Comparison of ENCODE assay signal across 5 cellular contexts in genomic region chr9:62737915-62738314, GRCh38.
DNase-seq lines count a peak whose midpoint lies in the region; ATAC-seq and TF ChIP-seq lines count a peak whose summit lies in the region.
"Not testable (repeated sequence)": the region's sequence is repeated elsewhere in the genome, so short reads cannot be mapped to it uniquely, and the experiment has no call there.

No MANE protein-coding gene starts in this region.

- not testable (repeated sequence) for H2BK15ac ChIP-seq in H9 (ENCODE audit: low read depth, low read length)

- not testable (repeated sequence) for H3K79me2 ChIP-seq in H9 (ENCODE audit: insufficient read depth, low read length)

- not testable (repeated sequence) for H3K27ac Mint-ChIP-seq in CD14-positive monocyte, H9, WTC11, nephron progenitor cell

- WGBS in H9 (ENCODE audit: extremely low coverage, insufficient read length, low lambda C conversion rate), result no CpG with 5 or more reads among the region's 24 CpGs

- not testable (repeated sequence) for H3K23me2 ChIP-seq in H9 (ENCODE audit: insufficient read length, low read depth, low read length, poor library complexity, severe bottlenecking)

- H3T11ph ChIP-seq in H9 (ENCODE audit: low read length), result not testable (repeated sequence)

- not testable (repeated sequence) for H4K5ac ChIP-seq in H9 (ENCODE audit: insufficient read length, low read depth, low read length)

- intact Hi-C loops in CD14-positive monocyte (cut with micrococcal nuclease), result not testable (repeated sequence)

- H2BK20ac ChIP-seq in H9 (ENCODE audit: low read depth, low read length, poor library complexity, severe bottlenecking), result not testable (repeated sequence)

- H3K9ac ChIP-seq in H9 (ENCODE audit: extremely low read depth, insufficient read length, low read length), result not testable (repeated sequence)

- not testable (repeated sequence) for H3K56ac ChIP-seq in H9 (ENCODE audit: insufficient read length, low read depth, low read length)

- H3K9me3 ChIP-seq in H9 (ENCODE audit: control insufficient read depth, low read depth, low read length), result not testable (repeated sequence)

- not testable (repeated sequence) for H2BK120ac ChIP-seq in H9 (ENCODE audit: low read depth, low read length, poor library complexity, severe bottlenecking)

- DNase-seq in CD14-positive monocyte (ENCODE audit: low spot score); H9; foreskin keratinocyte; nephron progenitor cell: not testable (repeated sequence)
- DNase-seq in WTC11 (ENCODE audit: low spot score), result peak; percentile 8

- not testable (repeated sequence) for H2BK12ac ChIP-seq in H9 (ENCODE audit: insufficient read length, low read depth, low read length)

- not testable (repeated sequence) for H2BK5ac ChIP-seq in H9 (ENCODE audit: insufficient read length, low read length)

- not testable (repeated sequence) for H4K20me1 ChIP-seq in H9 (ENCODE audit: control insufficient read depth, insufficient read depth, insufficient read length)

- not testable (repeated sequence) for H3K4me1 Mint-ChIP-seq in CD14-positive monocyte, H9, WTC11, nephron progenitor cell

- H3K4ac ChIP-seq in H9 (ENCODE audit: low read depth, low read length), result not testable (repeated sequence)

- not testable (repeated sequence) for H3K27me3 Mint-ChIP-seq in CD14-positive monocyte (ENCODE audit: low read depth in 3 of 3); H9 (ENCODE audit: low read depth); WTC11 (ENCODE audit: low read depth); nephron progenitor cell (ENCODE audit: low read depth, poor library complexity)

- H4K8ac ChIP-seq in H9 (replicated peaks; ENCODE audit: insufficient read length, low read depth, low read length), result not testable (repeated sequence)

- ATAC-seq in WTC11, result peak; percentile 78
- ATAC-seq in foreskin keratinocyte, result peak; percentile 63

- H3K4me3 Mint-ChIP-seq in CD14-positive monocyte, result peak overlapping the region; percentile 37 to 80
- peak overlapping the region; percentile 22 to 67; a peak in 3 of 5 replicates for H3K4me3 Mint-ChIP-seq in H9
- peak overlapping the region; percentile 51 for H3K4me3 Mint-ChIP-seq in WTC11
- peak overlapping the region; percentile 67 for H3K4me3 Mint-ChIP-seq in nephron progenitor cell

- not testable (repeated sequence) for H3K23ac ChIP-seq in H9 (ENCODE audit: insufficient read length, low read depth, low read length)

- CTCF ChIA-PET in WTC11 (lab: Charles Lee), result not testable (repeated sequence)

- H3K36me3 Mint-ChIP-seq in CD14-positive monocyte; H9 (ENCODE audit: insufficient read depth in 1 of 3, low read depth in 3 of 3); WTC11; nephron progenitor cell (ENCODE audit: low read depth): not testable (repeated sequence)

- POLR2A ChIA-PET in WTC11 (lab: Charles Lee), result not testable (repeated sequence)

- not testable (repeated sequence) for H3K27me3 ChIP-seq in H9 (ENCODE audit: insufficient read depth, low read length); foreskin keratinocyte

- H2AK5ac ChIP-seq in H9 (ENCODE audit: insufficient read length, low read length), result not testable (repeated sequence)

- not testable (repeated sequence) for H3K4me1 ChIP-seq in H9 (ENCODE audit: insufficient read depth, low read length); foreskin keratinocyte

- H3K14ac ChIP-seq in H9 (ENCODE audit: insufficient read depth, low read length), result not testable (repeated sequence)

- H2AFZ ChIP-seq in H9 (ENCODE audit: low read length), result not testable (repeated sequence)

- H4K91ac ChIP-seq in H9 (ENCODE audit: insufficient read length, low read depth, low read length), result not testable (repeated sequence)

- not testable (repeated sequence) for TF ChIP-seq CTCF in CD14-positive monocyte (IDR thresholded peaks at IDR 0.05); H9 (conservative IDR thresholded peaks at IDR 0.05); WTC11 (IDR thresholded peaks at IDR 0.05); foreskin keratinocyte (conservative IDR thresholded peaks at IDR 0.05); nephron progenitor cell (IDR thresholded peaks at IDR 0.05)

- not testable (repeated sequence) for H3K27ac ChIP-seq in H9 (ENCODE audit: insufficient read length, low read depth, low read length); foreskin keratinocyte

- H3K18ac ChIP-seq in H9 (ENCODE audit: insufficient read length, low read depth, low read length), result not testable (repeated sequence)

- H3K4me2 ChIP-seq in H9 (ENCODE audit: insufficient read depth, insufficient read length, low read length), result not testable (repeated sequence)

- not testable (repeated sequence) for H3K9me3 Mint-ChIP-seq in CD14-positive monocyte, H9, WTC11, nephron progenitor cell

- not testable (repeated sequence) for H3K79me1 ChIP-seq in H9 (ENCODE audit: insufficient read depth, low read depth, low read length, poor library complexity, severe bottlenecking)
